In the genomic region with DNA sequence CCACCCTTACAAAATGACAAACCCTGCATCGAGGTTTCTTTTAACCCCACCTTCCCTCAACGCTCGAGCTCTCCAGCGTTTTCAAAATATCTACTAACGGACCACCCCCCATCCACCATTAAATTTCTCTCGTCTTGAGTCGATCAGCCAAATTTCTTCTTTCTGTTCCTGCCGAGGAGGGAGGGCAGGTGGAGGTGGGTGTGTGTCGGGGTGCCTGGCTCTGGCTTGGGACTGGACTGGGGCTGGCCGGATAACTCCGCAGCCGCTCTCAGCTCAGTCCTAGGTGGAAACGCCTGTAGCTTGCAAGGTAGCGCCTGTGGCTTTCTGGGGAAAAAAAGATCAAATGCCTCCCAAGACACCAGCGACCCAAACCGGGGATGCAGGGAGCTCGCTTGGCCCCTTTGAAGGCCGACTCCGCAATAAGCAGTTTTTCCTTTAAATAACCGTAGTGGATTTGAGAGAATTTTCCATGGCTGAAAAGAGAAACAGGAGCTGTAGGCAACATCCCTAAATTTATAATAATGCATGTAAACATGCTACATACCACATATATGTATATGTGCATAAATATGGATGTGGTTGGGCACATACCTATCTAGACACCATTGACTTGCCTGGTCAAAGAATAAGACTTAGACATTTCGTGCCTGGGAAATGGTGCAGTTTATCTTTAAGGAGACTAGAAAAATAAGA, we compare ENCODE assay signal across 8 cellular contexts. TPM values are rescaled to one million over a fixed set of nuclear protein-coding genes. Genes with fewer than 3 reads are reported as not detected.
DNase-seq lines count a peak whose midpoint lies in the region; ATAC-seq and TF ChIP-seq lines count a peak whose summit lies in the region.

No MANE protein-coding gene starts in this region.

- 3 to 6% (median 4%) methylated on average over 20 to 21 of the region's 21 CpGs for WGBS in heart left ventricle, 4 donors

- H3K4me1 ChIP-seq in heart left ventricle = peaks cover 0 to 42% (median 20%) of the 10 kb centered on the region in 12 donors

- H3K4me3 ChIP-seq in heart left ventricle (peak overlapping the region; percentile 46 to 67 (median 58)), fibroblast of pulmonary artery (replicated peaks; ENCODE audit: low read depth, low read length) (peak overlapping the region; percentile 34)

- H3K9me3 ChIP-seq in heart left ventricle = no peaks in the 10 kb centered on the region

- peak in 1 of 4 donors; percentile 43 for ATAC-seq in heart left ventricle
- ATAC-seq in left cardiac atrium = no peak
- ATAC-seq in sciatic nerve = peak; percentile 59

- peak overlapping the region in 4 of 12 donors; percentile 15 to 61 (median 57) for H3K27ac ChIP-seq in heart left ventricle

- peaks cover 0 to 71% (median 8%) of the 10 kb centered on the region in 9 donors for H3K27me3 ChIP-seq in heart left ventricle

- no peak for DNase-seq in heart left ventricle
- DNase-seq in left cardiac atrium = no peak
- peak; percentile 59 for DNase-seq in RPMI8226
- no peak for DNase-seq in fibroblast of pulmonary artery (ENCODE audit: low read depth)
- no peak for DNase-seq in sciatic nerve (ENCODE audit: low spot score)
- no peak for DNase-seq in NCI-H1048 (lab: John Stamatoyannopoulos, UW)
- no peak for DNase-seq in stimulated activated CD4-positive, alpha-beta T cell treated with anti-CD3 and anti-CD28 coated beads, Interleukin-1b, Interleukin-23, amount 100 ng/mL, for 48 hours
- no peak for DNase-seq in activated gamma-delta T cell treated with Interleukin-2 at 50 U/mL for 16 hours

- TF ChIP-seq CTCF in heart left ventricle (IDR thresholded peaks at IDR 0.05) (no peak), fibroblast of pulmonary artery (IDR thresholded peaks at IDR 0.05; ENCODE audit: low read length, missing control alignments) (no peak)

- intact Hi-C loops in heart left ventricle (cut with DNase I) = loop anchor here in 7 of 10 donors (2.0 to 10.0 kb wide), 6 partner anchors 143 to 577 kb away; no protein-coding TSS in a partner anchor
- intact Hi-C loops in left cardiac atrium (cut with DNase I) = loop anchor here in 1 of 2 donors (10.0 kb wide), 1 partner anchor 143 kb away; no protein-coding TSS in a partner anchor
- intact Hi-C loops in sciatic nerve (cut with DNase I) = no loop called here

- no peaks in the 10 kb centered on the region for H3K36me3 ChIP-seq in heart left ventricle

- TF ChIP-seq POLR2A in heart left ventricle (IDR thresholded peaks at IDR 0.05) = no peak

RNA-seq across cellular contexts. Expression of gene TMEM178B, which starts 1.9 kb away (rescaled TPM):
- total RNA-seq in heart left ventricle (10 to 100 TPM; 15.2 to 58.5 (median 23.1) TPM), left cardiac atrium (10 to 100 TPM; 24.4 to 29.9 TPM), sciatic nerve (1.1 TPM)
- polyA plus RNA-seq in heart left ventricle = 1 to 10 TPM; 1.2 to 5.7 TPM

RNA-seq across cellular contexts. Expression of gene MRPS33, which starts 57.2 kb away (rescaled TPM):
- 100 to 1,000 TPM in 6 of 9 donors, 10 to 100 TPM in 3; 43.7 to 137 (median 105) TPM for total RNA-seq in heart left ventricle
- 100 to 1,000 TPM in 1 of 2 donors, 10 to 100 TPM in 1; 71.8 to 146 TPM for polyA plus RNA-seq in heart left ventricle
- total RNA-seq in left cardiac atrium = 10 to 100 TPM; 78.4 to 91.3 TPM
- 23.2 TPM for total RNA-seq in sciatic nerve
